8 cellular contexts compared by ENCODE assay signal in genomic region chr2:199955339-199956061, GRCh38. TPM values are rescaled to one million over a fixed set of nuclear protein-coding genes. Genes with fewer than 3 reads are reported as not detected.
DNase-seq lines count a peak whose midpoint lies in the region; ATAC-seq, FAIRE-seq and TF ChIP-seq lines count a peak whose summit lies in the region.

MAIP1 (plus strand) TSS chr2:199955582; CDS start chr2:199955799, 217 bp downstream.
A gene with protein sequence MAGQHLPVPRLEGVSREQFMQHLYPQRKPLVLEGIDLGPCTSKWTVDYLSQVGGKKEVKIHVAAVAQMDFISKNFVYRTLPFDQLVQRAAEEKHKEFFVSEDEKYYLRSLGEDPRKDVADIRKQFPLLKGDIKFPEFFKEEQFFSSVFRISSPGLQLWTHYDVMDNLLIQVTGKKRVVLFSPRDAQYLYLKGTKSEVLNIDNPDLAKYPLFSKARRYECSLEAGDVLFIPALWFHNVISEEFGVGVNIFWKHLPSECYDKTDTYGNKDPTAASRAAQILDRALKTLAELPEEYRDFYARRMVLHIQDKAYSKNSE (minus strand): TSS chr2:199955491. CDS start chr2:199955470, 21 bp downstream.

- H3K4me1 ChIP-seq in psoas muscle = peaks cover 32% of the 10 kb centered on the region

- peak within 1 kb of the TSS; percentile 95 for H3K27ac ChIP-seq in psoas muscle

- peak; percentile 17 for TF ChIP-seq CTCF in psoas muscle (IDR thresholded peaks at IDR 0.05)

- WGBS in psoas muscle, 3 donors = 0% methylated on average over 64 of the region's 64 CpGs

- no peaks in the 10 kb centered on the region for H3K9me3 ChIP-seq in psoas muscle

- peak; percentile 71 for DNase-seq in NCI-H146 treated with DMSO at 0.1 percent for 48 hours (lab: John Stamatoyannopoulos, UW; ENCODE audit: unreplicated experiment)
- peak; percentile 40 to 97 (median 85) for DNase-seq in amygdala (lab: John Stamatoyannopoulos, UW)
- peak; percentile 84 for DNase-seq in left ventricle myocardium superior
- DNase-seq in psoas muscle = peak; percentile 81 to 90
- peak; percentile 93 for DNase-seq in urothelium cell line (ENCODE audit: low spot score)

- H3K9me3 Mint-ChIP-seq in T-helper 1 cell treated with Interleukin-12 subunit alpha and Interleukin-12 subunit beta and Interleukin-4 antibody, amounts not matched to agents 30 μg/mL and 1 μg/mL, for 36 hours = no peaks in the 10 kb centered on the region

- intact Hi-C loops in left ventricle myocardium superior (cut with micrococcal nuclease) (no loop called here), psoas muscle (cut with DNase I) (no loop called here)

- H3K27me3 ChIP-seq in psoas muscle (ENCODE audit: insufficient read depth in 3 of 3, low read length in 2 of 3) = no peaks in the 10 kb centered on the region

- H3K4me3 ChIP-seq in psoas muscle = peak within 1 kb of the TSS; percentile 96

- ATAC-seq in GM18498 (IDR thresholded peaks at IDR 0.05; ENCODE audit: unreplicated experiment) (peak; percentile 86), HG02884 (IDR thresholded peaks at IDR 0.05; ENCODE audit: unreplicated experiment) (peak; percentile 82), left ventricle myocardium superior (peak; percentile 96), psoas muscle (peak; percentile 93 to 98 (median 96))

- peaks cover 21% of the 10 kb centered on the region for H3K36me3 Mint-ChIP-seq in T-helper 1 cell treated with Interleukin-12 subunit alpha and Interleukin-12 subunit beta and Interleukin-4 antibody, amounts not matched to agents 30 μg/mL and 1 μg/mL, for 36 hours (ENCODE audit: low read depth)

- peak within 1 kb of the TSS; percentile 96 for H3K4me3 Mint-ChIP-seq in T-helper 1 cell treated with Interleukin-12 subunit alpha and Interleukin-12 subunit beta and Interleukin-4 antibody, amounts not matched to agents 30 μg/mL and 1 μg/mL, for 36 hours

- peaks cover 0 to 31% of the 10 kb centered on the region in 2 donors for H3K36me3 ChIP-seq in psoas muscle (ENCODE audit: insufficient read depth in 1 of 2, low read depth in 1 of 2)

- peak; percentile 17 for FAIRE-seq in urothelium cell line (lab: Jason Lieb, UNC)

- peaks cover 47% of the 10 kb centered on the region for H3K4me1 Mint-ChIP-seq in T-helper 1 cell treated with Interleukin-12 subunit alpha and Interleukin-12 subunit beta and Interleukin-4 antibody, amounts not matched to agents 30 μg/mL and 1 μg/mL, for 36 hours (ENCODE audit: low read depth)

- H3K27me3 Mint-ChIP-seq in T-helper 1 cell treated with Interleukin-12 subunit alpha and Interleukin-12 subunit beta and Interleukin-4 antibody, amounts not matched to agents 30 μg/mL and 1 μg/mL, for 36 hours (ENCODE audit: low read depth) = no peaks in the 10 kb centered on the region

- H3K27ac Mint-ChIP-seq in T-helper 1 cell treated with Interleukin-12 subunit alpha and Interleukin-12 subunit beta and Interleukin-4 antibody, amounts not matched to agents 30 μg/mL and 1 μg/mL, for 36 hours = peak within 1 kb of the TSS; percentile 91

RNA-seq across cellular contexts. Expression of gene MAIP1, which starts in this region (rescaled TPM):
- total RNA-seq in left ventricle myocardium superior = 29.2 TPM
- total RNA-seq in psoas muscle = 10 to 100 TPM; 18.2 to 32.8 (median 21.8) TPM
- polyA plus RNA-seq in psoas muscle = 10 to 100 TPM; 27.7 to 52.3 (median 35.6) TPM

RNA-seq across cellular contexts. Expression of the second gene that starts in this region (rescaled TPM):
- total RNA-seq in left ventricle myocardium superior (2.5 TPM), psoas muscle (1 to 10 TPM; 2.8 to 4.5 (median 3.2) TPM)
- 1 to 10 TPM; 2.3 to 6.0 (median 4.4) TPM for polyA plus RNA-seq in psoas muscle

Comparison
In these comparisons a context has a peak if more than half of its experiments do, and no peak if none do; other contexts are left out.
1. Peak in every context shown above with its lines: DNase-seq, ATAC-seq, H3K4me3 ChIP-seq and H3K27ac ChIP-seq.